Comparison of ENCODE assay signal across 14 cellular contexts in genomic region chr5:112154940-112155686, GRCh38.
DNase-seq lines count a peak whose midpoint lies in the region; ATAC-seq, FAIRE-seq and TF ChIP-seq lines count a peak whose summit lies in the region.
"Had no signal": no experiment of that assay in that cellular context is flagged by ENCODE, and none has a peak within 500 bp of the region (broad histone marks: within the 10 kb centered on the region; RNA-seq: fewer than 3 reads in every experiment).

No MANE protein-coding gene starts in this region.

- peaks cover under 1% of the 10 kb centered on the region for H3K9me3 Mint-ChIP-seq in activated T-helper 17 cell treated with anti-CD3 and anti-CD28 coated beads, Interleukin-2, amount 50 U/mL, for 72 hours
- peaks cover 9% of the 10 kb centered on the region for H3K9me3 Mint-ChIP-seq in endodermal cell
- no peaks in the 10 kb centered on the region for H3K9me3 Mint-ChIP-seq in CD8-positive, alpha-beta memory T cell

- H3K4me3 ChIP-seq in ACC112 (ENCODE audit: low read depth, low read length) (no peak overlapping the region), endodermal cell (ENCODE audit: low read length) (no peak overlapping the region)
- H3K4me3 ChIP-seq in CD8-positive, alpha-beta memory T cell (ENCODE audit: low read length): no peak overlapping the region
- H3K4me3 ChIP-seq: gastrocnemius medialis had no signal

- peak; percentile 68 for FAIRE-seq in islet of Langerhans (lab: Jason Lieb, UNC)

- POLR2A ChIA-PET in CD8-positive, alpha-beta memory T cell (lab: Charles Lee): no interaction called here

- H3K4me1 Mint-ChIP-seq in activated T-helper 17 cell treated with anti-CD3 and anti-CD28 coated beads, Interleukin-2, amount 50 U/mL, for 72 hours: peaks cover 7% of the 10 kb centered on the region
- H3K4me1 Mint-ChIP-seq in endodermal cell: no peaks in the 10 kb centered on the region
- peaks cover under 1% of the 10 kb centered on the region in 3 donors for H3K4me1 Mint-ChIP-seq in CD8-positive, alpha-beta memory T cell

- H3K79me2 ChIP-seq in ACC112 (ENCODE audit: control insufficient read depth, insufficient read depth, low read length, unreplicated experiment): no peaks in the 10 kb centered on the region

- H3K36me3 ChIP-seq in ACC112 (ENCODE audit: insufficient read depth, low read length) (no peaks in the 10 kb centered on the region), endodermal cell (ENCODE audit: control insufficient read depth, insufficient read depth, low read length) (no peaks in the 10 kb centered on the region)
- no peaks in the 10 kb centered on the region for H3K36me3 ChIP-seq in CD8-positive, alpha-beta memory T cell (ENCODE audit: insufficient read depth, low read length)
- H3K36me3 ChIP-seq: gastrocnemius medialis had no signal

- peak overlapping the region; percentile 50 for H3K27ac Mint-ChIP-seq in activated T-helper 17 cell treated with anti-CD3 and anti-CD28 coated beads, Interleukin-2, amount 50 U/mL, for 72 hours
- H3K27ac Mint-ChIP-seq in endodermal cell: no peak overlapping the region
- no peak overlapping the region for H3K27ac Mint-ChIP-seq in CD8-positive, alpha-beta memory T cell

- no peaks in the 10 kb centered on the region for H3K27me3 Mint-ChIP-seq in activated T-helper 17 cell treated with anti-CD3 and anti-CD28 coated beads, Interleukin-2, amount 50 U/mL, for 72 hours
- H3K27me3 Mint-ChIP-seq in endodermal cell (ENCODE audit: insufficient read depth): peaks cover 4% of the 10 kb centered on the region
- H3K27me3 Mint-ChIP-seq in CD8-positive, alpha-beta memory T cell: peaks cover 0 to 4% of the 10 kb centered on the region in 2 donors

- TF ChIP-seq CTCF in endodermal cell (conservative IDR thresholded peaks at IDR 0.05): no peak

- CTCF ChIA-PET in CD8-positive, alpha-beta memory T cell (lab: Charles Lee): interaction anchor here (1.2 kb wide), 1 partner anchor 27 kb away, joined by 3 read pairs; no protein-coding TSS in a partner anchor

- H3K27ac ChIP-seq in ACC112 (ENCODE audit: low read depth, low read length) (peak overlapping the region; percentile 15; the same call in 1 of the 2 replicates), endodermal cell (ENCODE audit: low read depth, low read length) (no peak overlapping the region)
- no peak overlapping the region for H3K27ac ChIP-seq in CD8-positive, alpha-beta memory T cell (ENCODE audit: low read depth, low read length)
- H3K27ac ChIP-seq: C4-2B, gastrocnemius medialis had no signal

- H3K27me3 ChIP-seq in ACC112 (ENCODE audit: insufficient read depth, low read length) (no peaks in the 10 kb centered on the region), endodermal cell (ENCODE audit: control insufficient read depth, insufficient read depth, low read length, poor library complexity, severe bottlenecking) (no peaks in the 10 kb centered on the region)
- H3K27me3 ChIP-seq in CD8-positive, alpha-beta memory T cell (ENCODE audit: insufficient read depth, low read length, poor library complexity, severe bottlenecking): no peaks in the 10 kb centered on the region
- H3K27me3 ChIP-seq: gastrocnemius medialis had no signal

- ATAC-seq in activated T-helper 17 cell treated with anti-CD3 and anti-CD28 coated beads, Interleukin-2, amount 50 U/mL, for 72 hours (replicated peaks): peak; percentile 94
- no peak for ATAC-seq in HG03439 (IDR thresholded peaks at IDR 0.05; ENCODE audit: unreplicated experiment)
- ATAC-seq: gastrocnemius medialis had no signal

- H3K9me3 ChIP-seq in endodermal cell (ENCODE audit: control insufficient read depth, low read length): peaks cover 9% of the 10 kb centered on the region
- no peaks in the 10 kb centered on the region for H3K9me3 ChIP-seq in CD8-positive, alpha-beta memory T cell (ENCODE audit: low read length)
- H3K9me3 ChIP-seq: gastrocnemius medialis had no signal

- DNase-seq in Daoy (ENCODE audit: low read depth) (peak; percentile 23), endodermal cell (no peak)
- no peak for DNase-seq in CD8-positive, alpha-beta memory T cell
- DNase-seq: cerebellar nuclear complex, gastrocnemius medialis, NCI-H1930, NCI-H69, retina, substantia nigra had no signal

- peak overlapping the region; percentile 14 for H3K4me3 Mint-ChIP-seq in activated T-helper 17 cell treated with anti-CD3 and anti-CD28 coated beads, Interleukin-2, amount 50 U/mL, for 72 hours
- no peak overlapping the region for H3K4me3 Mint-ChIP-seq in endodermal cell
- H3K4me3 Mint-ChIP-seq in CD8-positive, alpha-beta memory T cell: no peak overlapping the region

- no peak overlapping the region for H2AFZ ChIP-seq in ACC112 (ENCODE audit: low read length, unreplicated experiment)

- H3K4me1 ChIP-seq in ACC112 (ENCODE audit: control insufficient read depth, insufficient read depth, low read length, unreplicated experiment): peaks cover 4% of the 10 kb centered on the region
- no peaks in the 10 kb centered on the region for H3K4me1 ChIP-seq in endodermal cell (ENCODE audit: control insufficient read depth, insufficient read depth, low read length)
- H3K4me1 ChIP-seq in CD8-positive, alpha-beta memory T cell (ENCODE audit: insufficient read depth, low read length): peaks cover under 1% of the 10 kb centered on the region

- H3K36me3 Mint-ChIP-seq in activated T-helper 17 cell treated with anti-CD3 and anti-CD28 coated beads, Interleukin-2, amount 50 U/mL, for 72 hours (ENCODE audit: low read depth): no peaks in the 10 kb centered on the region
- H3K36me3 Mint-ChIP-seq in endodermal cell (ENCODE audit: low read depth): no peaks in the 10 kb centered on the region
- H3K36me3 Mint-ChIP-seq in CD8-positive, alpha-beta memory T cell: no peaks in the 10 kb centered on the region

- no peak overlapping the region for H3K9ac ChIP-seq in endodermal cell (ENCODE audit: extremely low read depth, low read length, poor library complexity, severe bottlenecking)
